Comparison of ENCODE assay signal across 1 cellular context in genomic region chr20:45394221-45395113, GRCh38.
TF ChIP-seq lines count a peak whose summit lies in the region.

No MANE protein-coding gene starts in this region.

TF ChIP-seq in HepG2, 621 proteins besides CTCF, POLR2A, EP300 and RAD21:
- no peak for TF ChIP-seq BRF2 (CRISPR knock-in tag; IDR thresholded peaks at IDR 0.05)
- no peak for TF ChIP-seq SAFB2 (CRISPR knock-in tag; IDR thresholded peaks at IDR 0.05; ENCODE audit: borderline replicate concordance, low read depth)
- TF ChIP-seq DNMT1 (CRISPR knock-in tag; IDR thresholded peaks at IDR 0.05) = 0 out of 2 replicates have a peak, but pooled peaks have one; percentile 15
- peak; percentile 14; the same call in 1 of the 2 replicates for TF ChIP-seq ZNF687 (CRISPR knock-in tag; IDR thresholded peaks at IDR 0.05)
- no peak for TF ChIP-seq HCFC1 (IDR thresholded peaks at IDR 0.05; ENCODE audit: low read depth, low read length)
